1 cellular context compared by ENCODE assay signal in the genomic region with DNA sequence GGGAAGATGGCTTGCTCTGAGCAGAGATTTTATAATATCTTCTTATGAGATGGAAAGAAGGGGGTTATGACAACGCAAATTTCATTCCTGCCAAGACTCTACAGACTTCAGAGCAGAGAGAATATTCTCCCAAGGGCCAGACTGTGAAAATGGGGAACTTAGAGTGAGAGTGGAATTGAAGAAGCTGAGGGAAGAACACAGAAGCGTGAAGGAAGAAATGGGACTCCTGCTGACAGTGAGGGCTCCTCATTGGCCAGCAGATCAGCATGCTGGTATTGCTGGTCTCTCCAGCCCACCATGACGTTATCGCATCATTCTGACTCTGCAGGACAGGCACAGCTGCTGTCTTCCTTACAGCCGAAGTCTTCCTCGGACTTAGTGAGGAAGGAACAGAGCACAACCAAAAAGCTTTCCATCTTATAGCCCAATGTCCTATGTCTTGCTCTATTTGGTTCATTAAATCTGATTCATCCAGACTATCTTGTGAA.
TF ChIP-seq lines count a peak whose summit lies in the region.

No MANE protein-coding gene starts in this region.

TF ChIP-seq in GM12878, 131 proteins besides CTCF, POLR2A, EP300 and RAD21:
- TF ChIP-seq NBN (IDR thresholded peaks at IDR 0.05), result no peak
- TF ChIP-seq CHD1 (IDR thresholded peaks at IDR 0.05; ENCODE audit: low read depth, low read length), result no peak
- 0 out of 2 replicates have a peak, but pooled peaks have one; percentile 19 for TF ChIP-seq EED (IDR thresholded peaks at IDR 0.05; ENCODE audit: low read depth)
